8 cellular contexts compared by ENCODE assay signal in the genomic region with DNA sequence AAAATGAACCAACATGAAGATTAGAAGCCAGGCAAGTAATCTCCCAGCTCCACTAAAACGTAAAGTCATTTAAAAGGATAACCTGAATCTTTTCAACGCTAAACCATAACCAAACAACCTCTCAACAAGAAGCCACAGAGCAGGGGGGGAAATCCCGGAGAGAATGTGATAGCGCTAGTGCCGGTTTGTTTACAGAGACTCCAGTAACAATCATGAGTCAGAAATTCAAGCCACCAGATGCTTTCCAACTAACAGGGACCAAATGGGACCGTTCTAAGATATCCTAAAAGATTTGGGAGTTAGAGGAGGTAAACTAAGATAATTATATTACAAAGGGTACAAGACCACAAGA. TPM values are rescaled to one million over a fixed set of nuclear protein-coding genes. Genes with fewer than 3 reads are reported as not detected.
DNase-seq lines count a peak whose midpoint lies in the region; ATAC-seq and TF ChIP-seq lines count a peak whose summit lies in the region.

No MANE protein-coding gene starts in this region.

- H3K4me3 ChIP-seq in NT2/D1 (ENCODE audit: insufficient read length, low read depth) (peak overlapping the region; percentile 93), fibroblast of the aortic adventitia (ENCODE audit: low read depth, low read length) (peak overlapping the region; percentile 100), neuronal stem cell (ENCODE audit: low read length in 2 of 2) (peak overlapping the region; percentile 83 to 100), thymus (ENCODE audit: low read length) (peak overlapping the region; percentile 84)

- DNase-seq in NCI-H1105 treated with DMSO at 0.1 percent for 48 hours (lab: John Stamatoyannopoulos, UW) (peak; percentile 52), NCI-H1105 (lab: John Stamatoyannopoulos, UW) (no peak), NT2/D1 (ENCODE audit: low read depth, low spot score) (no peak), fibroblast of the aortic adventitia (ENCODE audit: low read depth) (peak; percentile 69), neuronal stem cell (ENCODE audit: low spot score) (peak; percentile 23)
- DNase-seq in activated T-helper 1 cell treated with anti-CD3 and anti-CD28 coated beads, Interleukin-12 subunit alpha, Interleukin-12 subunit beta, Interleukin-2, Interleukin-4 antibody, amounts not matched to agents 30 ng/mL and 10 ng/mL and 1 ng/mL, durations not matched to agents 14 hours and 24 hours and 36 hours (ENCODE audit: low spot score), result peak; percentile 75

- H2AK5ac ChIP-seq in neuronal stem cell (ENCODE audit: low read depth, low read length), result no peak overlapping the region

- no peaks in the 10 kb centered on the region for H3K79me1 ChIP-seq in neuronal stem cell (ENCODE audit: low read depth, low read length)

- H3K36me3 ChIP-seq in NT2/D1 (ENCODE audit: insufficient read depth, insufficient read length, low read length) (peaks cover 23% of the 10 kb centered on the region), neuronal stem cell (replicated peaks in 1 of 2; ENCODE audit: control insufficient read depth in 2 of 2, insufficient read depth in 2 of 2, low read length in 2 of 2) (peaks cover 0 to 29% of the 10 kb centered on the region in 2 donors), thymus (ENCODE audit: control insufficient read depth, insufficient read depth) (peaks cover 10% of the 10 kb centered on the region)

- H3K14ac ChIP-seq in neuronal stem cell (ENCODE audit: low read length), result no peak overlapping the region

- no peak overlapping the region for H2BK5ac ChIP-seq in neuronal stem cell (ENCODE audit: low read length)

- peak overlapping the region; percentile 33 for H3K27ac ChIP-seq in neuronal stem cell (replicated peaks; ENCODE audit: low read length)
- H3K27ac ChIP-seq in thymus (ENCODE audit: low read depth), result peak overlapping the region; percentile 98

- no peaks in the 10 kb centered on the region for H3K9me3 ChIP-seq in NT2/D1 (ENCODE audit: insufficient read depth, low read length)
- no peaks in the 10 kb centered on the region for H3K9me3 ChIP-seq in neuronal stem cell (replicated peaks in 1 of 2; ENCODE audit: control insufficient read depth in 2 of 2, insufficient read depth in 1 of 2, low read depth in 1 of 2, low read length in 2 of 2)
- no peaks in the 10 kb centered on the region for H3K9me3 ChIP-seq in thymus (ENCODE audit: control insufficient read depth)

- peaks cover 54% of the 10 kb centered on the region for H3K4me1 Mint-ChIP-seq in activated T-helper 1 cell treated with anti-CD3 and anti-CD28 coated beads, Interleukin-12 subunit alpha, Interleukin-12 subunit beta, Interleukin-2, Interleukin-4 antibody, amounts not matched to agents 30 ng/mL and 10 ng/mL and 1 ng/mL, durations not matched to agents 14 hours and 24 hours and 36 hours (ENCODE audit: low read depth)

- no peak for TF ChIP-seq CTCF in fibroblast of the aortic adventitia (IDR thresholded peaks at IDR 0.05; ENCODE audit: insufficient read depth, low read length)

- H3K4me2 ChIP-seq in neuronal stem cell (ENCODE audit: insufficient read depth, low read length, poor library complexity, severe bottlenecking), result peak overlapping the region; percentile 51

- no peak overlapping the region for H2BK120ac ChIP-seq in neuronal stem cell (ENCODE audit: low read depth, low read length)

- peaks cover 4% of the 10 kb centered on the region for H3K4me1 ChIP-seq in NT2/D1 (ENCODE audit: insufficient read depth, insufficient read length)
- H3K4me1 ChIP-seq in neuronal stem cell (ENCODE audit: control insufficient read depth in 2 of 2, insufficient read depth in 1 of 2, low read depth in 1 of 2, low read length in 2 of 2), result peaks cover 6 to 7% of the 10 kb centered on the region in 2 donors
- H3K4me1 ChIP-seq in thymus (ENCODE audit: control insufficient read depth, insufficient read depth, low read length), result peaks cover 13% of the 10 kb centered on the region

- no CpG with 5 or more reads among the region's 6 CpGs for WGBS in neuronal stem cell (ENCODE audit: extremely low coverage in 2 of 2, insufficient read length in 2 of 2, insufficient replicate concordance in 1 of 2), 2 donors
- 2% methylated on average over 6 of the region's 6 CpGs for WGBS in thymus

- no peak overlapping the region for H3K23ac ChIP-seq in neuronal stem cell (ENCODE audit: low read depth, low read length, poor library complexity)

- H4K91ac ChIP-seq in neuronal stem cell (ENCODE audit: low read depth, low read length, poor library complexity), result no peak overlapping the region

- peak overlapping the region; percentile 88 for H2AFZ ChIP-seq in neuronal stem cell (ENCODE audit: low read length)

- H3K4ac ChIP-seq in neuronal stem cell (ENCODE audit: low read length), result no peak overlapping the region

- no peak overlapping the region for H2BK15ac ChIP-seq in neuronal stem cell (ENCODE audit: low read length)

- H2BK12ac ChIP-seq in neuronal stem cell (ENCODE audit: low read length), result no peak overlapping the region

- no peak overlapping the region for H3K18ac ChIP-seq in neuronal stem cell (ENCODE audit: low read length)

- H3K4me3 Mint-ChIP-seq in activated T-helper 1 cell treated with anti-CD3 and anti-CD28 coated beads, Interleukin-12 subunit alpha, Interleukin-12 subunit beta, Interleukin-2, Interleukin-4 antibody, amounts not matched to agents 30 ng/mL and 10 ng/mL and 1 ng/mL, durations not matched to agents 14 hours and 24 hours and 36 hours, result peak overlapping the region; percentile 95

- no peak overlapping the region for H4K8ac ChIP-seq in neuronal stem cell (ENCODE audit: low read depth, low read length)

- H3K27ac Mint-ChIP-seq in activated T-helper 1 cell treated with anti-CD3 and anti-CD28 coated beads, Interleukin-12 subunit alpha, Interleukin-12 subunit beta, Interleukin-2, Interleukin-4 antibody, amounts not matched to agents 30 ng/mL and 10 ng/mL and 1 ng/mL, durations not matched to agents 14 hours and 24 hours and 36 hours, result peak overlapping the region; percentile 99

- peak overlapping the region; percentile 98 for H3K9ac ChIP-seq in NT2/D1 (ENCODE audit: insufficient read length, low read depth)
- no peak overlapping the region for H3K9ac ChIP-seq in neuronal stem cell (ENCODE audit: low read depth, low read length, poor library complexity)

- H3K36me3 Mint-ChIP-seq in activated T-helper 1 cell treated with anti-CD3 and anti-CD28 coated beads, Interleukin-12 subunit alpha, Interleukin-12 subunit beta, Interleukin-2, Interleukin-4 antibody, amounts not matched to agents 30 ng/mL and 10 ng/mL and 1 ng/mL, durations not matched to agents 14 hours and 24 hours and 36 hours (ENCODE audit: low read depth), result peaks cover 15% of the 10 kb centered on the region

- H3K27me3 ChIP-seq in NT2/D1 (ENCODE audit: insufficient read depth, insufficient read length) (no peaks in the 10 kb centered on the region), neuronal stem cell (ENCODE audit: control insufficient read depth in 3 of 3, insufficient read depth in 3 of 3, low read depth in 1 of 3, low read length in 3 of 3) (no peaks in the 10 kb centered on the region), thymus (ENCODE audit: control insufficient read depth, insufficient read depth) (no peaks in the 10 kb centered on the region)

- H3K27me3 Mint-ChIP-seq in activated T-helper 1 cell treated with anti-CD3 and anti-CD28 coated beads, Interleukin-12 subunit alpha, Interleukin-12 subunit beta, Interleukin-2, Interleukin-4 antibody, amounts not matched to agents 30 ng/mL and 10 ng/mL and 1 ng/mL, durations not matched to agents 14 hours and 24 hours and 36 hours (ENCODE audit: insufficient read depth), result no peaks in the 10 kb centered on the region

- intact Hi-C loops in activated T-helper 1 cell treated with anti-CD3 and anti-CD28 coated beads, Interleukin-12 subunit alpha, Interleukin-12 subunit beta, Interleukin-2, Interleukin-4 antibody, amounts not matched to agents 30 ng/mL and 10 ng/mL and 1 ng/mL, durations not matched to agents 14 hours and 24 hours and 36 hours (cut with micrococcal nuclease), result loop anchor here (1.0 to 10.0 kb wide), 8 partner anchors 9 to 873 kb away; partner anchors contain the start of genes CD84, COPA, DEDD and DUSP23

- H3K9me3 Mint-ChIP-seq in activated T-helper 1 cell treated with anti-CD3 and anti-CD28 coated beads, Interleukin-12 subunit alpha, Interleukin-12 subunit beta, Interleukin-2, Interleukin-4 antibody, amounts not matched to agents 30 ng/mL and 10 ng/mL and 1 ng/mL, durations not matched to agents 14 hours and 24 hours and 36 hours, result no peaks in the 10 kb centered on the region

- ATAC-seq in HG03280 (IDR thresholded peaks at IDR 0.05; ENCODE audit: unreplicated experiment), result peak; percentile 28

RNA-seq across cellular contexts. Expression of gene DCAF8, which starts 0.8 kb away (rescaled TPM):
- 112 and 117 TPM in 2 replicates for total RNA-seq in activated T-helper 1 cell treated with anti-CD3 and anti-CD28 coated beads, Interleukin-12 subunit alpha, Interleukin-12 subunit beta, Interleukin-2, Interleukin-4 antibody, amounts not matched to agents 30 ng/mL and 10 ng/mL and 1 ng/mL, durations not matched to agents 14 hours and 24 hours and 36 hours
- 63.0 and 76.6 TPM in 2 replicates for total RNA-seq in fibroblast of the aortic adventitia (ENCODE audit: low replicate concordance)
- 73.6 TPM for polyA plus RNA-seq in neuronal stem cell (2013, experiment 1 of 2)
- polyA plus RNA-seq in neuronal stem cell (2013, experiment 2 of 2), result 72.1 TPM
- 114 TPM for polyA plus RNA-seq in thymus

RNA-seq across cellular contexts. Expression of gene PEX19, which starts 23.4 kb away (rescaled TPM):
- 55.9 and 59.0 TPM in 2 replicates for total RNA-seq in activated T-helper 1 cell treated with anti-CD3 and anti-CD28 coated beads, Interleukin-12 subunit alpha, Interleukin-12 subunit beta, Interleukin-2, Interleukin-4 antibody, amounts not matched to agents 30 ng/mL and 10 ng/mL and 1 ng/mL, durations not matched to agents 14 hours and 24 hours and 36 hours
- 39.1 and 55.1 TPM in 2 replicates for total RNA-seq in fibroblast of the aortic adventitia (ENCODE audit: low replicate concordance)
- 49.3 TPM for polyA plus RNA-seq in neuronal stem cell (2013, experiment 1 of 2)
- polyA plus RNA-seq in neuronal stem cell (2013, experiment 2 of 2), result 50.6 TPM
- 20.7 TPM for polyA plus RNA-seq in thymus

RNA-seq across cellular contexts. Expression of gene PEA15, which starts 56.3 kb away (rescaled TPM):
- 71.2 and 71.3 TPM in 2 replicates for total RNA-seq in activated T-helper 1 cell treated with anti-CD3 and anti-CD28 coated beads, Interleukin-12 subunit alpha, Interleukin-12 subunit beta, Interleukin-2, Interleukin-4 antibody, amounts not matched to agents 30 ng/mL and 10 ng/mL and 1 ng/mL, durations not matched to agents 14 hours and 24 hours and 36 hours
- 72.1 and 224 TPM in 2 replicates for total RNA-seq in fibroblast of the aortic adventitia (ENCODE audit: low replicate concordance)
- 162 TPM for polyA plus RNA-seq in neuronal stem cell (2013, experiment 1 of 2)
- 156 TPM for polyA plus RNA-seq in neuronal stem cell (2013, experiment 2 of 2)
- polyA plus RNA-seq in thymus, result 77.3 TPM

Comparison
In these comparisons a context has a peak if more than half of its experiments do, and no peak if none do; other contexts are left out.
1. DNase-seq: peak in NCI-H1105 treated with DMSO at 0.1 percent for 48 hours (single experiment), activated T-helper 1 cell treated with anti-CD3 and anti-CD28 coated beads, Interleukin-12 subunit alpha, Interleukin-12 subunit beta, Interleukin-2, Interleukin-4 antibody, amounts not matched to agents 30 ng/mL and 10 ng/mL and 1 ng/mL, durations not matched to agents 14 hours and 24 hours and 36 hours (single experiment), fibroblast of the aortic adventitia (single experiment) and neuronal stem cell (single experiment); none in NCI-H1105 (single experiment) and NT2/D1 (single experiment).
2. Peak in every context shown above with its lines, with median percentiles within 50 percentile points of each other: H3K4me3 ChIP-seq.